In the genomic region with DNA sequence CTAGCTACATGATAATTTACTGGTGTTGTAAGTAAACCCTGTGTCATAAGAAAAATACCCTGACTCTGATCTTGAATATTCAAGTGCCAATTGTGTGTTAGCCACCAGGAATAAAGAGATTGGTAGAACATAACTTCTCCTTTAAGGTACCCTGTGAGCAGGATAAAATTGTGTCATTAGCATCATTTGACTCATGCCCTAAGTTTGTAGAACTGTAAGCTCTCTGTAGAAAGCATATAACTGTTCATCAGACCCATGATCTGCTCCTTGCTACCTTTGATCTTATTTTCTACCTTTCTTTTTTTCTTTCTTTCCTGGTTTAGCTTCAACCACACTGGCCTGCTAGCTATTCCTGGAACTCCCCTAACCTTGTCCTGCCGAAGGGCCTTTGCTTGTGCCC, we compare ENCODE assay signal across 14 cellular contexts. TPM values are rescaled to one million over a fixed set of nuclear protein-coding genes. Genes with fewer than 3 reads are reported as not detected.
DNase-seq lines count a peak whose midpoint lies in the region; ATAC-seq and TF ChIP-seq lines count a peak whose summit lies in the region.
"Had no signal": no experiment of that assay in that cellular context is flagged by ENCODE, and none has a peak within 500 bp of the region (broad histone marks: within the 10 kb centered on the region; RNA-seq: fewer than 3 reads in every experiment).

No MANE protein-coding gene starts in this region.

- intact Hi-C loops in MCF 10A (cut with micrococcal nuclease): no loop called here
- intact Hi-C loops in breast epithelium (cut with DNase I; ENCODE audit: low total_unique reads): no loop called here
- intact Hi-C loops in left colon (cut with DNase I, micrococcal nuclease): loop anchor here in 1 of 2 donors (10.0 kb wide), 1 partner anchor 383 kb away; no protein-coding TSS in a partner anchor

- no peak for TF ChIP-seq POLR2A in breast epithelium (IDR thresholded peaks at IDR 0.05)

- H3K4me3 Mint-ChIP-seq in MCF 10A (ENCODE audit: unreplicated experiment) (no peak overlapping the region), type B pancreatic cell (no peak overlapping the region)
- H3K4me3 Mint-ChIP-seq in activated CD8-positive, alpha-beta T cell treated with anti-CD3 and anti-CD28 coated beads, Interleukin-2, amount 10 ng/mL, durations not matched to agents 7 days and 5 days: no peak overlapping the region

- POLR2A ChIA-PET in MCF 10A (lab: Yijun Ruan, JAX): interaction anchor here (1.6 to 3.0 kb wide), 4 partner anchors 11 to 52 kb away, joined by 3 to 15 read pairs (median 10); partner anchors contain the start of gene CLTC
- POLR2A ChIA-PET in activated CD8-positive, alpha-beta T cell treated with anti-CD3 and anti-CD28 coated beads, Interleukin-2, amount 10 ng/mL, durations not matched to agents 7 days and 5 days (lab: Charles Lee): interaction anchor here (0.6 to 2.7 kb wide), 2 partner anchors 22 to 52 kb away, joined by 4 to 15 read pairs; partner anchors contain the start of gene CLTC

- DNase-seq in MCF 10A (ENCODE audit: unreplicated experiment) (no peak), breast epithelium (ENCODE audit: low spot score in 2 of 2) (no peak), left colon (no peak), type B pancreatic cell (ENCODE audit: extremely low spot score, unreplicated experiment) (no peak), kidney glomerular epithelial cell (lab: John Stamatoyannopoulos, UW) (no peak)
- no peak for DNase-seq in activated CD8-positive, alpha-beta T cell treated with anti-CD3 and anti-CD28 coated beads, Interleukin-2, amount 10 ng/mL, durations not matched to agents 7 days and 5 days
- DNase-seq: activated CD8-positive, alpha-beta memory T cell treated with anti-CD3 and anti-CD28 coated beads, Interleukin-2, amount 50 U/mL, for 4 hours; MV-4-11; ovary; SHP77 treated with DMSO at 0.1 percent for 48 hours; thyroid gland had no signal

- TF ChIP-seq CTCF in MCF 10A (IDR thresholded peaks at IDR 0.05; ENCODE audit: unreplicated experiment) (no peak), breast epithelium (IDR thresholded peaks at IDR 0.05) (no peak), type B pancreatic cell (conservative IDR thresholded peaks at IDR 0.05) (no peak)

- CTCF ChIA-PET in MCF 10A (lab: Yijun Ruan, JAX): interaction anchor here (1.0 kb wide), 1 partner anchor 19 kb away, joined by 8 read pairs; no protein-coding TSS in a partner anchor
- CTCF ChIA-PET in activated CD8-positive, alpha-beta T cell treated with anti-CD3 and anti-CD28 coated beads, Interleukin-2, amount 10 ng/mL, durations not matched to agents 7 days and 5 days (lab: Charles Lee): interaction anchor here (1.0 to 1.4 kb wide), 3 partner anchors 59 to 451 kb away, joined by 3 to 6 read pairs (median 3); partner anchors contain the start of gene GDPD1

- no TSS peak for BruUV-seq in MCF 10A (replicated peaks; lab: Mats Ljungman, UMichigan)

- H3K9me3 Mint-ChIP-seq in MCF 10A (ENCODE audit: unreplicated experiment): no peaks in the 10 kb centered on the region
- no peaks in the 10 kb centered on the region for H3K9me3 Mint-ChIP-seq in activated CD8-positive, alpha-beta T cell treated with anti-CD3 and anti-CD28 coated beads, Interleukin-2, amount 10 ng/mL, durations not matched to agents 7 days and 5 days (ENCODE audit: insufficient read depth)
- H3K9me3 Mint-ChIP-seq in type B pancreatic cell: no peaks in the 10 kb centered on the region

- H3K4me3 ChIP-seq in breast epithelium: no peak overlapping the region
- H3K4me3 ChIP-seq: ascending aorta, ovary, thyroid gland had no signal

- H3K27ac Mint-ChIP-seq in MCF 10A (ENCODE audit: low read depth, unreplicated experiment): peak overlapping the region; percentile 36
- peak overlapping the region; percentile 44 for H3K27ac Mint-ChIP-seq in activated CD8-positive, alpha-beta T cell treated with anti-CD3 and anti-CD28 coated beads, Interleukin-2, amount 10 ng/mL, durations not matched to agents 7 days and 5 days
- H3K27ac Mint-ChIP-seq in type B pancreatic cell: peak overlapping the region; percentile 20

- no peaks in the 10 kb centered on the region for H3K27me3 ChIP-seq in breast epithelium
- H3K27me3 ChIP-seq: ascending aorta, ovary, thyroid gland had no signal

- H3K36me3 Mint-ChIP-seq in MCF 10A (ENCODE audit: insufficient read depth, unreplicated experiment): peaks cover 88% of the 10 kb centered on the region
- peaks cover 50% of the 10 kb centered on the region for H3K36me3 Mint-ChIP-seq in activated CD8-positive, alpha-beta T cell treated with anti-CD3 and anti-CD28 coated beads, Interleukin-2, amount 10 ng/mL, durations not matched to agents 7 days and 5 days (ENCODE audit: low read depth)
- H3K36me3 Mint-ChIP-seq in type B pancreatic cell: peaks cover 30% of the 10 kb centered on the region

- ATAC-seq in activated CD8-positive, alpha-beta T cell treated with anti-CD3 and anti-CD28 coated beads, Interleukin-2, amount 10 ng/mL, durations not matched to agents 7 days and 5 days: no peak
- peak; percentile 19 for ATAC-seq in left colon
- no peak for ATAC-seq in GM18867 (IDR thresholded peaks at IDR 0.05; ENCODE audit: unreplicated experiment)
- ATAC-seq in HG03108 (IDR thresholded peaks at IDR 0.05; ENCODE audit: unreplicated experiment): no peak

- H3K27me3 Mint-ChIP-seq in MCF 10A (ENCODE audit: insufficient read depth, unreplicated experiment) (no peaks in the 10 kb centered on the region), type B pancreatic cell (no peaks in the 10 kb centered on the region)
- H3K27me3 Mint-ChIP-seq in activated CD8-positive, alpha-beta T cell treated with anti-CD3 and anti-CD28 coated beads, Interleukin-2, amount 10 ng/mL, durations not matched to agents 7 days and 5 days (ENCODE audit: low read depth): no peaks in the 10 kb centered on the region

- H3K36me3 ChIP-seq in breast epithelium: peaks cover 9% of the 10 kb centered on the region
- H3K36me3 ChIP-seq: ovary had no signal

- H3K27ac ChIP-seq in breast epithelium: no peak overlapping the region
- H3K27ac ChIP-seq: ovary had no signal

- H3K4me1 Mint-ChIP-seq in MCF 10A (ENCODE audit: insufficient read depth, unreplicated experiment): peaks cover 8% of the 10 kb centered on the region
- H3K4me1 Mint-ChIP-seq in activated CD8-positive, alpha-beta T cell treated with anti-CD3 and anti-CD28 coated beads, Interleukin-2, amount 10 ng/mL, durations not matched to agents 7 days and 5 days (ENCODE audit: low read depth): peaks cover 25% of the 10 kb centered on the region
- H3K4me1 Mint-ChIP-seq in type B pancreatic cell (ENCODE audit: unreplicated experiment): no peaks in the 10 kb centered on the region

- H3K9me3 ChIP-seq in breast epithelium: no peaks in the 10 kb centered on the region
- H3K9me3 ChIP-seq: ascending aorta, ovary, thyroid gland had no signal

- H3K4me1 ChIP-seq in breast epithelium: no peaks in the 10 kb centered on the region

RNA-seq across cellular contexts. Expression of gene PTRH2, which starts 35.8 kb away (rescaled TPM):
- total RNA-seq in MCF 10A (2022) (47.5 and 51.7 TPM in 2 replicates), breast epithelium (10 to 100 TPM; 21.0 to 27.7 (median 26.5) TPM), left colon (10 to 100 TPM; 15.4 to 24.8 TPM), type B pancreatic cell (ENCODE audit: low replicate concordance) (23.1 and 25.9 TPM in 2 replicates)
- 10 to 100 TPM; 21.5 to 24.7 TPM for total RNA-seq in activated CD8-positive, alpha-beta T cell treated with anti-CD3 and anti-CD28 coated beads, Interleukin-2, amount 10 ng/mL, durations not matched to agents 7 days and 5 days

RNA-seq across cellular contexts. Expression of gene VMP1, which starts 36.1 kb away (rescaled TPM):
- total RNA-seq in MCF 10A (2022) (205 and 228 TPM in 2 replicates), breast epithelium (100 to 1,000 TPM; 142 to 636 (median 489) TPM), left colon (100 to 1,000 TPM; 213 to 459 TPM), type B pancreatic cell (ENCODE audit: low replicate concordance) (124 and 157 TPM in 2 replicates)
- total RNA-seq in activated CD8-positive, alpha-beta T cell treated with anti-CD3 and anti-CD28 coated beads, Interleukin-2, amount 10 ng/mL, durations not matched to agents 7 days and 5 days: 100 to 1,000 TPM; 122 to 123 TPM

RNA-seq across cellular contexts. Expression of gene CLTC, which starts 51.7 kb away (rescaled TPM):
- 240 and 288 TPM in 2 replicates for total RNA-seq in MCF 10A (2022)
- 100 to 1,000 TPM; 199 to 231 (median 213) TPM for total RNA-seq in breast epithelium
- 100 to 1,000 TPM; 126 to 131 TPM for total RNA-seq in activated CD8-positive, alpha-beta T cell treated with anti-CD3 and anti-CD28 coated beads, Interleukin-2, amount 10 ng/mL, durations not matched to agents 7 days and 5 days
- total RNA-seq in left colon: 100 to 1,000 TPM; 295 to 329 TPM
- total RNA-seq in type B pancreatic cell (ENCODE audit: low replicate concordance): 209 and 262 TPM in 2 replicates
